ENCODE assay signal across 7 cellular contexts in the genomic region with DNA sequence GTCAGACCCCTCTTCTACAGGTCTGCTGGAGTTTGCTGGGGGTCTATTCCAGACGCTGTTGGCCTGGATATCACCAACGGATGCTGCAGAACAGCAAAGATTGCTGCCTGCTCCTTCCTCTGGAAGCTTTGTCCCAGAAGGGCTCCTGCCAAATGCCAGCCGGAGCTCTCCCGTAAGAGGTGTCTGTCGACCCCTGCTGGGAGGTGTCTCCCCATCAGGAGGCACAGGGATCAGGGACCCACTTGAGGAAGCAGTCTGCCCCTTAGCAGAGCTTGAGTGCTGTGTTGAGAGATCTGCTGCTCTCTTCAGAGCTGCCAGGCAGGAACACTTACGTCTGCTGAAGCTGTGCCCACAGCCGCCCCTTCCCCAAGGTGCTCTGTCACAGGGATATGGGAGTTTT.
DNase-seq lines count a peak whose midpoint lies in the region; ATAC-seq, FAIRE-seq and TF ChIP-seq lines count a peak whose summit lies in the region.
"Not testable (repeated sequence)": the region's sequence is repeated elsewhere in the genome, so short reads cannot be mapped to it uniquely, and the experiment has no call there.

No MANE protein-coding gene starts in this region.

- POLR2A ChIA-PET in K562 (lab: Yijun Ruan, JAX): interaction anchor here (0.6 kb wide), 1 partner anchor 25 kb away, joined by 3 read pairs; no protein-coding TSS in a partner anchor

- FAIRE-seq in K562 (lab: Jason Lieb, UNC): not testable (repeated sequence)

- in situ Hi-C loops in K562 (cut with MboI): loop anchor here (10.0 to 25.0 kb wide), 2 partner anchors 287 to 530 kb away; a partner anchor contains a TSS

- not testable (repeated sequence) for ATAC-seq in K562, heart left ventricle

- TF ChIP-seq RAD21 in K562 (CRISPR knock-in tag; conservative IDR thresholded peaks at IDR 0.05 in 1 of 2, IDR thresholded peaks at IDR 0.05 in 1 of 2): peak; percentile 24 to 46

- not testable (repeated sequence) for BruUV-seq in K562 (replicated peaks; lab: Mats Ljungman, UMichigan)

- H4K20me1 ChIP-seq in K562 (replicated peaks; ENCODE audit: control insufficient read depth, insufficient read depth, low read length): not testable (repeated sequence)

- H3K4me3 ChIP-seq in BE2C (ENCODE audit: low read depth, low read length); K562; heart left ventricle; right atrium auricular region; thyroid gland (replicated peaks in 1 of 3): not testable (repeated sequence)

- H3K36me3 ChIP-seq in BE2C; K562 (ENCODE audit: control insufficient read depth, insufficient read depth, low read length); heart left ventricle; right atrium auricular region; thyroid gland: not testable (repeated sequence)

- not testable (repeated sequence) for H3K4me2 ChIP-seq in K562 (ENCODE audit: insufficient read depth, low read length)

- TF ChIP-seq POLR2A in K562 (conservative IDR thresholded peaks at IDR 0.05); heart left ventricle (IDR thresholded peaks at IDR 0.05); thyroid gland (IDR thresholded peaks at IDR 0.05): not testable (repeated sequence)

- not testable (repeated sequence) for H3K9me1 ChIP-seq in K562 (ENCODE audit: control insufficient read depth, insufficient read depth, low read length)

- DNase-seq in BE2C; right atrium auricular region (ENCODE audit: low spot score): not testable (repeated sequence)
- DNase-seq in DMS79 treated with DMSO at 0.1 percent for 48 hours (lab: John Stamatoyannopoulos, UW) (peak; percentile 48), NCI-H524 (lab: John Stamatoyannopoulos, UW) (peak; percentile 37 to 83), K562 (ENCODE audit: extremely low read depth in 1 of 4, low spot score in 3 of 4) (peak in 1 of 4 experiments; percentile 3), heart left ventricle (peak in 2 of 5 donors; percentile 42 to 68), thyroid gland (peak; percentile 76 to 83)

- 0% methylated on average over 2 of the region's 7 CpGs for whole genome bisulfite sequencing in K562 (ENCODE audit: insufficient coverage, low coverage, missing lambda C conversion rate)
- 56 to 62% (median 58%) methylated on average over 7 of the region's 7 CpGs for WGBS in heart left ventricle, 4 donors
- WGBS in thyroid gland, 2 donors: 25 to 36% methylated on average over 6 to 7 of the region's 7 CpGs

- not testable (repeated sequence) for H3K27me3 ChIP-seq in BE2C; K562 (ENCODE audit: control insufficient read depth in 2 of 2, insufficient read depth in 2 of 2, low read length in 2 of 2); heart left ventricle; right atrium auricular region; thyroid gland

- H3K4me1 ChIP-seq in BE2C; K562 (replicated peaks in 1 of 2; ENCODE audit: control insufficient read depth in 2 of 2, insufficient read depth in 2 of 2, low read length in 2 of 2); heart left ventricle; right atrium auricular region: not testable (repeated sequence)
- H3K4me1 ChIP-seq in thyroid gland: peaks cover 9 to 14% of the 10 kb centered on the region in 2 donors

- H3K9me3 ChIP-seq in BE2C; K562 (replicated peaks; ENCODE audit: control insufficient read depth, insufficient read depth, low read depth, low read length); heart left ventricle; right atrium auricular region; thyroid gland: not testable (repeated sequence)

- not testable (repeated sequence) for TF ChIP-seq EP300 in K562 (IDR thresholded peaks at IDR 0.05; ENCODE audit: low read length)

- CTCF ChIA-PET in K562 (lab: Yijun Ruan, JAX; ENCODE audit: low intra/inter-chr PET ratio): not testable (repeated sequence)

- TF ChIP-seq CTCF in BE2C (IDR thresholded peaks at IDR 0.05; ENCODE audit: low read depth, low read length): peak; percentile 32
- peak in 2 of 3 experiments; percentile 20 to 33; a peak in 2 of 6 replicates for TF ChIP-seq CTCF in K562 (IDR thresholded peaks at IDR 0.05 in 2 of 3, conservative IDR thresholded peaks at IDR 0.05 in 1 of 3; ENCODE audit: insufficient read depth in 2 of 3, low read depth in 1 of 3, low read length in 3 of 3)
- peak in 9 of 12 donors; percentile 19 to 52 (median 43) for TF ChIP-seq CTCF in heart left ventricle (IDR thresholded peaks at IDR 0.05)
- TF ChIP-seq CTCF in right atrium auricular region (IDR thresholded peaks at IDR 0.05): peak; percentile 16 to 55
- TF ChIP-seq CTCF in thyroid gland (IDR thresholded peaks at IDR 0.05): peak in 4 of 6 experiments; percentile 46 to 66 (median 58)

- H3K79me2 ChIP-seq in K562 (ENCODE audit: control insufficient read depth, insufficient read depth, low read length): not testable (repeated sequence)

- intact Hi-C loops in K562 (cut with micrococcal nuclease): not testable (repeated sequence)
- intact Hi-C loops in heart left ventricle (cut with DNase I) (loop anchor here (2.0 to 10.0 kb wide), 7 partner anchors 277 to 733 kb away; a partner anchor contains a TSS), thyroid gland (cut with DNase I) (loop anchor here (5.0 kb wide), 1 partner anchor 285 kb away; a partner anchor contains a TSS)

- not testable (repeated sequence) for H3K27ac ChIP-seq in K562 (ENCODE audit: extremely low read depth, low read depth, low read length); heart left ventricle; right atrium auricular region; thyroid gland

- not testable (repeated sequence) for H3K9ac ChIP-seq in K562 (ENCODE audit: insufficient read depth in 1 of 2, low read depth in 2 of 2, low read length in 2 of 2)

- not testable (repeated sequence) for H2AFZ ChIP-seq in K562 (ENCODE audit: low read depth, low read length)
